Comparison of ENCODE assay signal across 8 cellular contexts in the genomic region with DNA sequence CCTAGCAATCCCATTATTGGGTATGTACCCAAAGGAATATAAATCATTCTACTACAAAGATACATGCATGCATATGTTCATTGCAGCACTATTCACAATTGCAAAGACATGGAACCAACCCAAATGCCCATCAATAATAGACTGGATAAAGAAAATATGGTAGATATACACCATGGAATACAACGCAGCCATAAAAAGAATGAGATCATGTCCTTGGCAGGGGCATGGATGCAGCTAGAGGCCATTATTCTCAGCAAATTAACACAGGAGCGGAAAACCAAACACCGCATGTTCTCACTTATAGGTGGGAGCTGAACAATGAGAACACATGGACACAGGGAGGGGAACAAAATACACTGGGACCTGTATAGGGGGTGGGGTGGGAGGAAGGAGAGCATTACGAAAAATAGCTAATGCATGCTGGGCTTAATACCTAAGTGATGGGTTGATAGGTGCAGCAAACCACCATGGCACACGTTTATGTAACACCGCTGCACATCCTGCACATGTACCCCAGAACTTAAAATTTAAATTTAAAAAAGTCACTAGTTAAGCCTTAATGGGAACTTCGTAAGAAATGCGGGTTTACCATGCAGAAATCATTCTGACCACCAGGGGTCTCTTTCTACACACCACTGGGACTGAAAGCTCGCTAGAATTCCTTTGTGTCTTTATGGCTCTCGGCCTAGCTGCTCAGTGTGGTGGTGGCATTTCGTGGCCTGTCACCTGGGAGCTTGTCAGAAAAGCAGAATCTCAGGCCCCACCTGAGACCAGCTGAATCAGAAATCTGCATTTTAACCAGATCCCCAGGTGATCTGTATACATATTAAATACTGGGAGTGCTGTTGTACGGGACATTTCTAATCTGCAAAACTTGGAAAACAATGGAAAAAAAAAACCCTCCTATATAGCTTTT. TPM values are rescaled to one million over a fixed set of nuclear protein-coding genes. Genes with fewer than 3 reads are reported as not detected.
DNase-seq lines count a peak whose midpoint lies in the region; ATAC-seq and TF ChIP-seq lines count a peak whose summit lies in the region.
"Not testable (repeated sequence)": the region's sequence is repeated elsewhere in the genome, so short reads cannot be mapped to it uniquely, and the experiment has no call there.

No MANE protein-coding gene starts in this region.

- in situ Hi-C loops in ACHN (cut with HindIII; ENCODE audit: low pct_ligation_motif_present, low pct_unique_long_range_greater_than_20kb, low sequenced_read_pairs) = not testable (repeated sequence)

- H3K36me3 ChIP-seq in left ventricle myocardium inferior = peaks cover 16% of the 10 kb centered on the region

- intact Hi-C loops in left ventricle myocardium inferior (cut with micrococcal nuclease) = loop anchor here (2.0 kb wide), 1 partner anchor 339 kb away; no protein-coding TSS in a partner anchor

- not testable (repeated sequence) for H3K27me3 ChIP-seq in left ventricle myocardium inferior (ENCODE audit: low read depth)

- not testable (repeated sequence) for H3K4me1 ChIP-seq in left ventricle myocardium inferior

- H3K9me3 ChIP-seq in left ventricle myocardium inferior (replicated peaks) = not testable (repeated sequence)

- H3K27ac ChIP-seq in left ventricle myocardium inferior (replicated peaks) = peak overlapping the region; percentile 60

- DNase-seq in ACHN (peak; percentile 84), NCI-H2081 treated with DMSO at 0.1 percent for 48 hours (lab: John Stamatoyannopoulos, UW) (peak; percentile 34), T1000 (lab: John Stamatoyannopoulos, UW) (peak; percentile 39), anterior cingulate cortex (lab: John Stamatoyannopoulos, UW) (peak in 52 of 58 donors; percentile 2 to 83 (median 38)), left ventricle myocardium inferior (peak; percentile 32)
- DNase-seq in retinal pigment epithelial cell (ENCODE audit: low read depth) = not testable (repeated sequence)

- not testable (repeated sequence) for H3K4me3 ChIP-seq in left ventricle myocardium inferior; retinal pigment epithelial cell (ENCODE audit: low read length)

- peak; percentile 63 for ATAC-seq in GM18520 (IDR thresholded peaks at IDR 0.05; ENCODE audit: unreplicated experiment)
- peak; percentile 81 for ATAC-seq in HG03097 (IDR thresholded peaks at IDR 0.05; ENCODE audit: low FRiP score, unreplicated experiment)

- TF ChIP-seq CTCF in left ventricle myocardium inferior (IDR thresholded peaks at IDR 0.05; ENCODE audit: borderline replicate concordance) (peak; percentile 89), retinal pigment epithelial cell (conservative IDR thresholded peaks at IDR 0.05; ENCODE audit: low read depth, low read length) (peak; percentile 84)

RNA-seq across cellular contexts. Expression of gene ANKRD1, which starts 9.5 kb away (rescaled TPM):
- total RNA-seq in left ventricle myocardium inferior = 2,047 TPM

RNA-seq across cellular contexts. Expression of gene RPP30, which starts 39.6 kb away (rescaled TPM):
- 31.6 TPM for total RNA-seq in left ventricle myocardium inferior

RNA-seq across cellular contexts. Expression of gene HTR7, which starts 53.6 kb away (rescaled TPM):
- 0.22 TPM for total RNA-seq in left ventricle myocardium inferior
